12 cellular contexts compared by ENCODE assay signal in genomic region chr15:80580107-80580506, GRCh38.
DNase-seq lines count a peak whose midpoint lies in the region; FAIRE-seq and TF ChIP-seq lines count a peak whose summit lies in the region.
"Had no signal": no experiment of that assay in that cellular context is flagged by ENCODE, and none has a peak within 500 bp of the region (broad histone marks: within the 10 kb centered on the region; RNA-seq: fewer than 3 reads in every experiment).

No MANE protein-coding gene starts in this region.

- no peak for TF ChIP-seq POLR2A in GM12892 (IDR thresholded peaks at IDR 0.05; ENCODE audit: low read depth, low read length)

- no peaks in the 10 kb centered on the region for H3K27me3 ChIP-seq in AG04450 (ENCODE audit: control insufficient read depth, insufficient read depth, low read length)

- FAIRE-seq in GM12892 (lab: Jason Lieb, UNC): no peak

- H3K9me3 ChIP-seq in AG04450 (ENCODE audit: control insufficient read depth, insufficient read depth, low read length): no peaks in the 10 kb centered on the region; the same call in 1 of the 2 replicates

- peak overlapping the region; percentile 21 for H3K27ac ChIP-seq in AG04450 (ENCODE audit: low read depth, low read length)

- DNase-seq in AG04450 (ENCODE audit: low read depth, low spot score) (no peak), HK-2 (ENCODE audit: unreplicated experiment) (peak; percentile 39), amniotic stem cell (lab: John Stamatoyannopoulos, UW) (peak; percentile 74), foreskin melanocyte (peak; percentile 42), T-helper 9 cell (no peak), amygdala (lab: John Stamatoyannopoulos, UW) (no peak), hippocampal formation (lab: John Stamatoyannopoulos, UW) (no peak), GM12892 (ENCODE audit: insufficient read length) (no peak)
- DNase-seq: activated T-cell treated with anti-CD3 and anti-CD28 coated beads for 4 hours; cerebellar nuclear complex; MM.1S; stimulated activated CD4-positive, alpha-beta T cell treated with anti-CD3 and anti-CD28 coated beads, Interleukin-1b, Interleukin-23, amount 100 ng/mL, for 48 hours had no signal

- CTCF ChIA-PET in AG04450 (lab: Charles Lee): interaction anchor here (1.0 to 1.7 kb wide), 2 partner anchors 12 to 199 kb away, joined by 7 to 8 read pairs; partner anchors contain the start of gene CEMIP

- TF ChIP-seq CTCF in AG04450 (IDR thresholded peaks at IDR 0.05; ENCODE audit: low read depth, low read length): no peak

- no peak overlapping the region for H3K4me3 ChIP-seq in AG04450 (ENCODE audit: low read depth, low read length)

- POLR2A ChIA-PET in AG04450 (lab: Yijun Ruan, JAX): no interaction called here

Comparison
In these comparisons a context has a peak if more than half of its experiments do, and no peak if none do; other contexts are left out.
1. DNase-seq: peak in HK-2 (single experiment), amniotic stem cell (single experiment) and foreskin melanocyte (single experiment); none in AG04450 (single experiment), T-helper 9 cell (single experiment), amygdala (0 of 56), hippocampal formation (0 of 2) and GM12892 (single experiment).